2 cellular contexts compared by ENCODE assay signal in the genomic region with DNA sequence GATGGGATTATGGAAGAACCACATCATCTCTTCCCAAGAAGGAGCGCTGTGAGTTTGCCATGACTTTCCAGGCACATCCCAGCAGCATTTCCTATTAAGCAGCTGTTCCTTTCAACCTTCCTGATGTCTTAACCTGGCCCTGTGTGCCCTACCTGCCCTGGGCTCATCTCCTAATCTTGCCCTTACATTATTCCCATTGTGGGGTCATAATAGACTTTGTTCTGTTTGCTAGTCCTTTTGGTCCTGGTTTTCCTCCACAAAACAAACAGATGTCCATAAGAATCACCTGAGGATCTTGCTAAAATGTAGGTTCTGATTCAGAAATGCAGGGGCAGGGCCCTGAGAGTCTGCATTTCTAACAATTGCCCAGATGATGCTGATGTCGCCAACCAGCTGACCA.
TF ChIP-seq lines count a peak whose summit lies in the region.

No MANE protein-coding gene starts in this region.

TF ChIP-seq in GM23338, 12 proteins besides CTCF, POLR2A, EP300 and RAD21:
- TF ChIP-seq, protein P1, sequence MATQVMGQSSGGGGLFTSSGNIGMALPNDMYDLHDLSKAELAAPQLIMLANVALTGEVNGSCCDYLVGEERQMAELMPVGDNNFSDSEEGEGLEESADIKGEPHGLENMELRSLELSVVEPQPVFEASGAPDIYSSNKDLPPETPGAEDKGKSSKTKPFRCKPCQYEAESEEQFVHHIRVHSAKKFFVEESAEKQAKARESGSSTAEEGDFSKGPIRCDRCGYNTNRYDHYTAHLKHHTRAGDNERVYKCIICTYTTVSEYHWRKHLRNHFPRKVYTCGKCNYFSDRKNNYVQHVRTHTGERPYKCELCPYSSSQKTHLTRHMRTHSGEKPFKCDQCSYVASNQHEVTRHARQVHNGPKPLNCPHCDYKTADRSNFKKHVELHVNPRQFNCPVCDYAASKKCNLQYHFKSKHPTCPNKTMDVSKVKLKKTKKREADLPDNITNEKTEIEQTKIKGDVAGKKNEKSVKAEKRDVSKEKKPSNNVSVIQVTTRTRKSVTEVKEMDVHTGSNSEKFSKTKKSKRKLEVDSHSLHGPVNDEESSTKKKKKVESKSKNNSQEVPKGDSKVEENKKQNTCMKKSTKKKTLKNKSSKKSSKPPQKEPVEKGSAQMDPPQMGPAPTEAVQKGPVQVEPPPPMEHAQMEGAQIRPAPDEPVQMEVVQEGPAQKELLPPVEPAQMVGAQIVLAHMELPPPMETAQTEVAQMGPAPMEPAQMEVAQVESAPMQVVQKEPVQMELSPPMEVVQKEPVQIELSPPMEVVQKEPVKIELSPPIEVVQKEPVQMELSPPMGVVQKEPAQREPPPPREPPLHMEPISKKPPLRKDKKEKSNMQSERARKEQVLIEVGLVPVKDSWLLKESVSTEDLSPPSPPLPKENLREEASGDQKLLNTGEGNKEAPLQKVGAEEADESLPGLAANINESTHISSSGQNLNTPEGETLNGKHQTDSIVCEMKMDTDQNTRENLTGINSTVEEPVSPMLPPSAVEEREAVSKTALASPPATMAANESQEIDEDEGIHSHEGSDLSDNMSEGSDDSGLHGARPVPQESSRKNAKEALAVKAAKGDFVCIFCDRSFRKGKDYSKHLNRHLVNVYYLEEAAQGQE (IDR thresholded peaks at IDR 0.05; ENCODE audit: unreplicated experiment), result no peak
- TF ChIP-seq ZNF331 (CRISPR knock-in tag; IDR thresholded peaks at IDR 0.05; ENCODE audit: low read depth), result no peak
- no peak for TF ChIP-seq NANOG (IDR thresholded peaks at IDR 0.05; ENCODE audit: borderline replicate concordance)
- TF ChIP-seq JUNB (IDR thresholded peaks at IDR 0.05; ENCODE audit: unreplicated experiment), result no peak
- TF ChIP-seq, protein P2, sequence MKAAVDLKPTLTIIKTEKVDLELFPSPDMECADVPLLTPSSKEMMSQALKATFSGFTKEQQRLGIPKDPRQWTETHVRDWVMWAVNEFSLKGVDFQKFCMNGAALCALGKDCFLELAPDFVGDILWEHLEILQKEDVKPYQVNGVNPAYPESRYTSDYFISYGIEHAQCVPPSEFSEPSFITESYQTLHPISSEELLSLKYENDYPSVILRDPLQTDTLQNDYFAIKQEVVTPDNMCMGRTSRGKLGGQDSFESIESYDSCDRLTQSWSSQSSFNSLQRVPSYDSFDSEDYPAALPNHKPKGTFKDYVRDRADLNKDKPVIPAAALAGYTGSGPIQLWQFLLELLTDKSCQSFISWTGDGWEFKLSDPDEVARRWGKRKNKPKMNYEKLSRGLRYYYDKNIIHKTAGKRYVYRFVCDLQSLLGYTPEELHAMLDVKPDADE (IDR thresholded peaks at IDR 0.05), result no peak
- TF ChIP-seq POLR2AphosphoS5 (IDR thresholded peaks at IDR 0.05; ENCODE audit: low read depth), result no peak
- no peak for TF ChIP-seq CREB1 (CRISPR knock-in tag; IDR thresholded peaks at IDR 0.05; ENCODE audit: low read depth)
- TF ChIP-seq EZH2phosphoT487 (IDR thresholded peaks at IDR 0.05; ENCODE audit: unreplicated experiment), result no peak
- TF ChIP-seq EZH2 (IDR thresholded peaks at IDR 0.05; ENCODE audit: low read depth, unreplicated experiment), result no peak

TF ChIP-seq in H1, 55 proteins besides CTCF, POLR2A, EP300 and RAD21:
- TF ChIP-seq GABPA (IDR thresholded peaks at IDR 0.05; ENCODE audit: borderline replicate concordance, insufficient read depth, low read length) (no peak), NANOG (IDR thresholded peaks at IDR 0.05; ENCODE audit: insufficient read depth, low read depth, low read length, poor library complexity, severe bottlenecking) (no peak), ASH2L (IDR thresholded peaks at IDR 0.05; ENCODE audit: low read length) (no peak), SP2 (IDR thresholded peaks at IDR 0.05; ENCODE audit: low read length) (no peak), CEBPB (IDR thresholded peaks at IDR 0.05; ENCODE audit: low read depth, low read length) (no peak), BCL11A (IDR thresholded peaks at IDR 0.05; ENCODE audit: low read depth in 2 of 2, low read length in 2 of 2) (no peak), TAF1 (IDR thresholded peaks at IDR 0.05; ENCODE audit: low read depth, low read length) (no peak), FOSL1 (IDR thresholded peaks at IDR 0.05; ENCODE audit: insufficient read depth, low read depth, low read length) (no peak)
- TF ChIP-seq, protein P3, sequence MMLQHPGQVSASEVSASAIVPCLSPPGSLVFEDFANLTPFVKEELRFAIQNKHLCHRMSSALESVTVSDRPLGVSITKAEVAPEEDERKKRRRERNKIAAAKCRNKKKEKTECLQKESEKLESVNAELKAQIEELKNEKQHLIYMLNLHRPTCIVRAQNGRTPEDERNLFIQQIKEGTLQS (IDR thresholded peaks at IDR 0.05; ENCODE audit: insufficient read depth, low read depth, low read length), result no peak
- TF ChIP-seq, protein P4, sequence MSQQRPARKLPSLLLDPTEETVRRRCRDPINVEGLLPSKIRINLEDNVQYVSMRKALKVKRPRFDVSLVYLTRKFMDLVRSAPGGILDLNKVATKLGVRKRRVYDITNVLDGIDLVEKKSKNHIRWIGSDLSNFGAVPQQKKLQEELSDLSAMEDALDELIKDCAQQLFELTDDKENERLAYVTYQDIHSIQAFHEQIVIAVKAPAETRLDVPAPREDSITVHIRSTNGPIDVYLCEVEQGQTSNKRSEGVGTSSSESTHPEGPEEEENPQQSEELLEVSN (IDR thresholded peaks at IDR 0.05), result no peak
